In the genomic region with DNA sequence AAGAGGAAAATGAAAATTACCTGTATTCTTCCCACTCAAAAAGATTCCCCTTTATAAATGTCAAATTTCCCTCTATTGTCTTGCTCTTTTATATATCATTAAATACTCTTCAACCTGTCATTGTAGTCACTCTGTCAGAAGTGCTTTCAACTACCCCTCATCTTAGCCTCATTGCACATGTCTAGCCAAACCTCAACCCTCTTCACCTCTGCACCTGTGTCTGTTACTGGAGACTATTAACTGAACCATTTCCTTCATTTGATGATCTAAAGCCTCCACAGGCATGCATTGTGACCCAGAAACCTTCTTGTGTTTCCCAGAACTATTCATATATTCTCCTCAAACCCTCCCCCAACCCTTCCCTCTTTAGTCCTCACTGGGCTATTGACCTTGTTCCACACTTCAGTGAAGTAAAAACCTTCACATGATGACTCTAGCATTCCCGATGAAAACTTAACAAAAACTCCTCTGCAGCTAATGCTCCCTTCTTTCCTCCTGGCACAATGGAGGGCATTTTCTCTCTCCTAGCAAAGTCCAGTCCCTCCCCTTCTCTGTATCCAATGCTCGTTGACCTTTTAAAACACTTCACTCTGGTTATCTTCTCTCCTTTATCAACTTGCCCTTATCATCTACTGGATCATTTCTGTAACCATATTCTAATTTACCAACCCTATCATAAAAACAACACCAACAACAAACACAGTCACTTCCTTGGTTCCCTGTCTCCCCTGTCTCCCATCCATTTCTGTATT, we compare ENCODE assay signal across 17 cellular contexts.
"Had no signal": no experiment of that assay in that cellular context is flagged by ENCODE, and none has a peak within 500 bp of the region (broad histone marks: within the 10 kb centered on the region; RNA-seq: fewer than 3 reads in every experiment).

No MANE protein-coding gene starts in this region.

- ATAC-seq: activated CD4-positive, alpha-beta T cell treated with anti-CD3 and anti-CD28 coated beads for 36 hours; esophagus mucosa; lower lobe of right lung; psoas muscle; sciatic nerve; stimulated activated effector memory CD8-positive, alpha-beta T cell treated with anti-CD3 and anti-CD28 coated beads, Interleukin-12 subunit alpha, Interleukin-12 subunit beta, amount 100 ng/mL, for 72 hours; T-helper 17 cell had no signal

- H3K36me3 ChIP-seq: adrenal gland, lower lobe of right lung, thoracic aorta had no signal

- H3K27me3 ChIP-seq: adrenal gland, dorsolateral prefrontal cortex had no signal

- H3K4me3 ChIP-seq: adrenal gland, dorsolateral prefrontal cortex, lower lobe of right lung, psoas muscle, thoracic aorta had no signal

- DNase-seq: activated CD4-positive, alpha-beta memory T cell treated with anti-CD3 and anti-CD28 coated beads, Interleukin-2, amount 10 ng/mL, durations not matched to agents 7 days and 5 days; activated CD4-positive, alpha-beta T cell treated with anti-CD3 and anti-CD28 coated beads for 36 hours; activated effector memory CD4-positive, alpha-beta T cell treated with anti-CD3 and anti-CD28 coated beads, Interleukin-2, amount 50 U/mL, for 16 hours; activated T-cell treated with anti-CD3 and anti-CD28 coated beads, Interleukin-2, amount 50 U/mL, for 48 hours; adrenal gland; dorsolateral prefrontal cortex; hypothalamus; kidney; lower lobe of right lung; midbrain; psoas muscle; stimulated activated CD4-positive, alpha-beta T cell treated with anti-CD3 and anti-CD28 coated beads, Interleukin-12 subunit alpha, Interleukin-12 subunit beta, amount 100 ng/mL, for 4 hours; T-helper 17 cell had no signal
